In the genomic region with DNA sequence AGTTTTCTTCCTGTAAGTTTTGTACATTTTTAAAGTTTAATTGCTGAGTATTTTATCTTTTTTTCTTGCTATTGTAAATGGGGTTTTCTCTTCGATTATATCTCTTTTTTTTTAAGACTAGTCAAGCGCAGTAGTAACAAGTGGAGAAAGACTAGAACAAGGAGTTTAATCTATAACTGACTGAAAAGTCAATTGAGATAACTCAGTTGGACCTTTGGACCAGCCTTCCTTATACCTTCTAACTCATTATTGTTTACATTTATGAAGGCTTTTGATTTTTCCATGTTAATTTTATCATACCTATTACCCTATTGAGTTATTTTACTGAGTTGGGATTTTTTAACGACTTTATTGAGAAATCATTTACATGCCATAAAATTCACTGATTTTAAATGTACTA, we compare ENCODE assay signal across 16 cellular contexts.
DNase-seq lines count a peak whose midpoint lies in the region; ATAC-seq, FAIRE-seq and TF ChIP-seq lines count a peak whose summit lies in the region.
"Had no signal": no experiment of that assay in that cellular context is flagged by ENCODE, and none has a peak within 500 bp of the region (broad histone marks: within the 10 kb centered on the region; RNA-seq: fewer than 3 reads in every experiment).

No MANE protein-coding gene starts in this region.

- intact Hi-C loops in mammary epithelial cell (cut with micrococcal nuclease) (loop anchor here (1.0 to 10.0 kb wide), 3 partner anchors 51 to 287 kb away; no protein-coding TSS in a partner anchor), MCF 10A (cut with micrococcal nuclease) (no loop called here), K562 (cut with micrococcal nuclease) (loop anchor here (5.0 to 10.0 kb wide), 2 partner anchors 119 to 211 kb away; no protein-coding TSS in a partner anchor), left colon (cut with DNase I, micrococcal nuclease) (no loop called here)

- no peaks in the 10 kb centered on the region for H3K27me3 Mint-ChIP-seq in MCF 10A (ENCODE audit: insufficient read depth, unreplicated experiment)
- H3K27me3 Mint-ChIP-seq in mesothelial cell of epicardium (ENCODE audit: low read depth) = no peaks in the 10 kb centered on the region
- H3K27me3 Mint-ChIP-seq: CD4-positive, alpha-beta memory T cell had no signal

- H3K4me1 Mint-ChIP-seq in MCF 10A (ENCODE audit: insufficient read depth, unreplicated experiment) (peaks cover 25% of the 10 kb centered on the region), mesothelial cell of epicardium (peaks cover 8% of the 10 kb centered on the region)

- no peak for TF ChIP-seq EP300 in K562 (IDR thresholded peaks at IDR 0.05; ENCODE audit: low read length)

- no peak for FAIRE-seq in K562 (lab: Jason Lieb, UNC)
- FAIRE-seq: G401.6, GM12892, GM18507 had no signal

- H3K4me1 ChIP-seq in mammary epithelial cell (ENCODE audit: insufficient read depth, low read length) (peaks cover 37% of the 10 kb centered on the region), K562 (replicated peaks in 1 of 2; ENCODE audit: control insufficient read depth in 2 of 2, insufficient read depth in 2 of 2, low read length in 2 of 2) (peaks cover 7 to 27% of the 10 kb centered on the region in 2 experiments; a peak in 4 of 5 replicates), Peyer's patch (no peaks in the 10 kb centered on the region)

- dilution Hi-C loops in mammary epithelial cell (cut with HindIII; ENCODE audit: low sequenced_read_pairs) = no loop called here

- H3K36me3 Mint-ChIP-seq in MCF 10A (ENCODE audit: insufficient read depth, unreplicated experiment) (no peaks in the 10 kb centered on the region), mesothelial cell of epicardium (no peaks in the 10 kb centered on the region)
- H3K36me3 Mint-ChIP-seq: CD14-positive monocyte had no signal

- POLR2A ChIA-PET in MCF 10A (lab: Yijun Ruan, JAX) (no interaction called here), K562 (lab: Yijun Ruan, JAX) (interaction anchor here (0.6 to 1.2 kb wide), 5 partner anchors 9 to 190 kb away, joined by 3 to 4 read pairs (median 3); no protein-coding TSS in a partner anchor)

- H3K4me2 ChIP-seq in mammary epithelial cell (ENCODE audit: insufficient read depth, low read depth, low read length) (no peak overlapping the region), K562 (ENCODE audit: insufficient read depth, low read length) (0 out of 2 replicates have a peak overlapping the region, but pooled peaks have one; percentile 70)
- H3K4me2 ChIP-seq: BLaER1 had no signal

- CTCF ChIA-PET in mammary epithelial cell (lab: Charles Lee; ENCODE audit: low non-redundant PET) = no interaction called here
- CTCF ChIA-PET in MCF 10A (lab: Yijun Ruan, JAX) = interaction anchor here (0.8 to 0.9 kb wide), 3 partner anchors 12 to 24 kb away, joined by 3 to 4 read pairs (median 3); no protein-coding TSS in a partner anchor
- CTCF ChIA-PET in K562 (lab: Yijun Ruan, JAX; ENCODE audit: low intra/inter-chr PET ratio) = no interaction called here

- TF ChIP-seq POLR2A in K562 (conservative IDR thresholded peaks at IDR 0.05) = no peak
- TF ChIP-seq POLR2A in Peyer's patch (IDR thresholded peaks at IDR 0.05) = no peak

- WGBS in mammary epithelial cell (ENCODE audit: low coverage, missing lambda C conversion rate) = 98% methylated on average over 3 of the region's 3 CpGs
- WGBS in K562 (ENCODE audit: insufficient coverage, low coverage, missing lambda C conversion rate) = 57% methylated on average over 3 of the region's 3 CpGs

- DNase-seq in mammary epithelial cell = no peak
- DNase-seq in MCF 10A (ENCODE audit: unreplicated experiment) = no peak
- DNase-seq in K562 (ENCODE audit: extremely low read depth in 1 of 4, low spot score in 3 of 4) = no peak
- DNase-seq in left colon = no peak
- no peak for DNase-seq in mesothelial cell of epicardium (ENCODE audit: low spot score in 2 of 2, unreplicated experiment in 2 of 2)
- no peak for DNase-seq in Peyer's patch
- DNase-seq: 8988T; Calu3; CD4-positive, alpha-beta memory T cell; H9 had no signal

- TF ChIP-seq CTCF in mammary epithelial cell (conservative IDR thresholded peaks at IDR 0.05 in 1 of 2, IDR thresholded peaks at IDR 0.05 in 1 of 2; ENCODE audit: extremely low read depth in 1 of 2, insufficient read depth in 1 of 2, low read depth in 1 of 2, low read length in 2 of 2) = no peak
- TF ChIP-seq CTCF in MCF 10A (IDR thresholded peaks at IDR 0.05; ENCODE audit: unreplicated experiment) = no peak
- no peak for TF ChIP-seq CTCF in K562 (IDR thresholded peaks at IDR 0.05 in 2 of 3, conservative IDR thresholded peaks at IDR 0.05 in 1 of 3; ENCODE audit: insufficient read depth in 2 of 3, low read depth in 1 of 3, low read length in 3 of 3)
- TF ChIP-seq CTCF in mesothelial cell of epicardium (IDR thresholded peaks at IDR 0.05; ENCODE audit: unreplicated experiment) = no peak
- TF ChIP-seq CTCF in Peyer's patch (IDR thresholded peaks at IDR 0.05) = no peak

- H3K27me3 ChIP-seq in mammary epithelial cell (ENCODE audit: insufficient read depth, low read length) (no peaks in the 10 kb centered on the region), K562 (ENCODE audit: control insufficient read depth in 2 of 2, insufficient read depth in 2 of 2, low read length in 2 of 2) (no peaks in the 10 kb centered on the region), Peyer's patch (no peaks in the 10 kb centered on the region)
- H3K27me3 ChIP-seq: BLaER1 had no signal

- TSS peak; percentile 64 for BruUV-seq in mammary epithelial cell (replicated peaks; lab: Mats Ljungman, UMichigan)
- BruUV-seq in MCF 10A (replicated peaks; lab: Mats Ljungman, UMichigan) = no TSS peak
- no TSS peak for BruUV-seq in K562 (replicated peaks; lab: Mats Ljungman, UMichigan)

- no peak overlapping the region for H3K27ac Mint-ChIP-seq in MCF 10A (ENCODE audit: low read depth, unreplicated experiment)
- no peak overlapping the region for H3K27ac Mint-ChIP-seq in mesothelial cell of epicardium
- H3K27ac Mint-ChIP-seq: CD14-positive monocyte; CD4-positive, alpha-beta memory T cell had no signal

- H3K4me3 Mint-ChIP-seq in MCF 10A (ENCODE audit: unreplicated experiment) (no peak overlapping the region), mesothelial cell of epicardium (no peak overlapping the region)
- H3K4me3 Mint-ChIP-seq: CD14-positive monocyte; CD4-positive, alpha-beta memory T cell; H9 had no signal

- no peak overlapping the region for H3K9ac ChIP-seq in mammary epithelial cell (ENCODE audit: insufficient read depth, low read length)
- H3K9ac ChIP-seq in K562 (ENCODE audit: insufficient read depth in 1 of 2, low read depth in 2 of 2, low read length in 2 of 2) = peak overlapping the region in 1 of 2 experiments; percentile 23; a peak in 1 of 4 replicates
- H3K9ac ChIP-seq: BLaER1 had no signal

- H3K27ac ChIP-seq in mammary epithelial cell (ENCODE audit: insufficient read depth, low read depth, low read length) (no peak overlapping the region), K562 (ENCODE audit: extremely low read depth, low read depth, low read length) (peak overlapping the region; percentile 65; the same call in 1 of the 3 replicates), Peyer's patch (no peak overlapping the region)
- H3K27ac ChIP-seq: BLaER1 had no signal

- in situ Hi-C loops in mammary epithelial cell (cut with MboI; ENCODE audit: low sequenced_read_pairs in 2 of 2) = loop anchor here in 1 of 2 donors (25.0 kb wide), 1 partner anchor 414 kb away; no protein-coding TSS in a partner anchor
- in situ Hi-C loops in K562 (cut with MboI) = no loop called here

- H3K36me3 ChIP-seq in mammary epithelial cell (ENCODE audit: insufficient read depth, low read length) = no peaks in the 10 kb centered on the region
- no peaks in the 10 kb centered on the region for H3K36me3 ChIP-seq in K562 (ENCODE audit: control insufficient read depth, insufficient read depth, low read length)
- H3K36me3 ChIP-seq in Peyer's patch = no peaks in the 10 kb centered on the region
- H3K36me3 ChIP-seq: BLaER1 had no signal

- ATAC-seq in K562 = no peak
- ATAC-seq in left colon = peak; percentile 72
- ATAC-seq in GM21423 (IDR thresholded peaks at IDR 0.05; ENCODE audit: unreplicated experiment) = no peak

- H3K9me3 Mint-ChIP-seq in MCF 10A (ENCODE audit: unreplicated experiment) (no peaks in the 10 kb centered on the region), mesothelial cell of epicardium (peaks cover 4% of the 10 kb centered on the region)
- H3K9me3 Mint-ChIP-seq: H9 had no signal

- H4K20me1 ChIP-seq in mammary epithelial cell (ENCODE audit: insufficient read depth, low read length) (no peaks in the 10 kb centered on the region), K562 (replicated peaks; ENCODE audit: control insufficient read depth, insufficient read depth, low read length) (no peaks in the 10 kb centered on the region)

- H2AFZ ChIP-seq in mammary epithelial cell (ENCODE audit: low read depth, low read length) (no peak overlapping the region), K562 (ENCODE audit: low read depth, low read length) (0 out of 2 replicates have a peak overlapping the region, but pooled peaks have one; percentile 61)

- H3K79me2 ChIP-seq in mammary epithelial cell (ENCODE audit: insufficient read depth, low read length) (peaks cover 12% of the 10 kb centered on the region), K562 (ENCODE audit: control insufficient read depth, insufficient read depth, low read length) (0 out of 3 replicates have a peak, but pooled peaks cover 2% of the 10 kb centered on the region)

- TF ChIP-seq RAD21 in K562 (CRISPR knock-in tag; conservative IDR thresholded peaks at IDR 0.05 in 1 of 2, IDR thresholded peaks at IDR 0.05 in 1 of 2) = no peak

- H3K9me1 ChIP-seq in K562 (ENCODE audit: control insufficient read depth, insufficient read depth, low read length) = no peaks in the 10 kb centered on the region

- H3K4me3 ChIP-seq in mammary epithelial cell (replicated peaks in 1 of 3; ENCODE audit: insufficient read depth in 1 of 3, low read depth in 2 of 3, low read length in 3 of 3) = no peak overlapping the region
- H3K4me3 ChIP-seq in K562 = no peak overlapping the region
- no peak overlapping the region for H3K4me3 ChIP-seq in Peyer's patch
- H3K4me3 ChIP-seq: BLaER1 had no signal

- H3K9me3 ChIP-seq in mammary epithelial cell (replicated peaks; ENCODE audit: insufficient read depth, low read length) (no peaks in the 10 kb centered on the region), K562 (replicated peaks; ENCODE audit: control insufficient read depth, insufficient read depth, low read depth, low read length) (0 out of 2 replicates have a peak, but pooled peaks cover 4% of the 10 kb centered on the region), Peyer's patch (no peaks in the 10 kb centered on the region)

TF ChIP-seq in K562, 482 proteins besides CTCF, POLR2A, EP300 and RAD21 (continues in another document):
- TF ChIP-seq ZNF79 (CRISPR knock-in tag; IDR thresholded peaks at IDR 0.05; ENCODE audit: low read depth) (no peak), YY1 (IDR thresholded peaks at IDR 0.05; ENCODE audit: borderline replicate concordance in 1 of 3, control insufficient read depth in 1 of 3, extremely low read depth in 1 of 3, insufficient read depth in 3 of 3, insufficient read length in 1 of 3, insufficient replicate concordance in 2 of 3, low read depth in 1 of 3, low read length in 2 of 3) (no peak), EZH2 (IDR thresholded peaks at IDR 0.05; ENCODE audit: borderline replicate concordance, low read depth, low read length) (no peak), PPARD (CRISPR knock-in tag; IDR thresholded peaks at IDR 0.05) (no peak), ZNF316 (IDR thresholded peaks at IDR 0.05) (0 out of 2 replicates have a peak, but pooled peaks have one; percentile 13)

Comparison
In these comparisons a context has a peak if more than half of its experiments do, and no peak if none do; other contexts are left out.
1. intact Hi-C loops: an anchor here in mammary epithelial cell (1.0 to 10.0 kb wide) and K562 (5.0 to 10.0 kb wide); none called in MCF 10A and left colon.